14 cellular contexts compared by ENCODE assay signal in genomic region chr1:30316056-30316455, GRCh38.
DNase-seq lines count a peak whose midpoint lies in the region; ATAC-seq lines count a peak whose summit lies in the region.
"Had no signal": no experiment of that assay in that cellular context is flagged by ENCODE, and none has a peak within 500 bp of the region (broad histone marks: within the 10 kb centered on the region; RNA-seq: fewer than 3 reads in every experiment).

No MANE protein-coding gene starts in this region.

- H3K4me2 ChIP-seq in BLaER1, result peak overlapping the region; percentile 55

- H3K27ac Mint-ChIP-seq in T-cell, result no peak overlapping the region
- H3K27ac Mint-ChIP-seq: B cell; CD4-positive, alpha-beta memory T cell; H9 had no signal

- H3K27me3 Mint-ChIP-seq in T-cell, result peaks cover 36 to 52% of the 10 kb centered on the region in 2 donors

- CTCF ChIA-PET in T-cell (lab: Charles Lee), result no interaction called here

- peaks cover 95% of the 10 kb centered on the region for H3K4me1 ChIP-seq in BLaER1

- H3K9me3 ChIP-seq in BLaER1, result no peaks in the 10 kb centered on the region

- POLR2A ChIA-PET in T-cell (lab: Charles Lee), result no interaction called here

- H3K4me3 Mint-ChIP-seq in T-cell, result no peak overlapping the region
- H3K4me3 Mint-ChIP-seq: B cell; CD4-positive, alpha-beta memory T cell; H9 had no signal

- no peaks in the 10 kb centered on the region for H3K27me3 ChIP-seq in BLaER1

- no peak overlapping the region for H3K4me3 ChIP-seq in BLaER1

- ATAC-seq in sciatic nerve, result no peak
- no peak for ATAC-seq in GM21528 (IDR thresholded peaks at IDR 0.05; ENCODE audit: low FRiP score, unreplicated experiment)
- no peak for ATAC-seq in T-cell (replicated peaks in 1 of 4)

- no peaks in the 10 kb centered on the region for H4K20me1 ChIP-seq in BLaER1

- no peak overlapping the region for H3K27ac ChIP-seq in BLaER1
- H3K27ac ChIP-seq: C4-2B had no signal

- no peaks in the 10 kb centered on the region for H3K9me3 Mint-ChIP-seq in T-cell

- peak; percentile 27 for DNase-seq in SHP77 treated with DMSO at 0.1 percent for 48 hours (lab: John Stamatoyannopoulos, UW)
- no peak for DNase-seq in SHP77 (lab: John Stamatoyannopoulos, UW)
- peak; percentile 10 for DNase-seq in ecto neural progenitor cell (ENCODE audit: low spot score)
- DNase-seq in sciatic nerve (ENCODE audit: low spot score), result peak; percentile 28
- no peak for DNase-seq in HT-29 (ENCODE audit: low spot score)
- DNase-seq in T-cell, result no peak
- DNase-seq: CD4-positive, alpha-beta memory T cell; GDM1; GOT3 had no signal

- H3K9ac ChIP-seq in BLaER1, result no peak overlapping the region

- no peaks in the 10 kb centered on the region for H3K36me3 Mint-ChIP-seq in T-cell
- H3K36me3 Mint-ChIP-seq: CD4-positive, alpha-beta memory T cell had no signal

- H3K36me3 ChIP-seq in BLaER1, result no peaks in the 10 kb centered on the region

- H3K4me1 Mint-ChIP-seq in T-cell, result no peaks in the 10 kb centered on the region
- H3K4me1 Mint-ChIP-seq: B cell; CD4-positive, alpha-beta memory T cell had no signal

- intact Hi-C loops in sciatic nerve (cut with DNase I), result no loop called here

Comparison
In these comparisons a context has a peak if more than half of its experiments do, and no peak if none do; other contexts are left out.
1. DNase-seq: peak in SHP77 treated with DMSO at 0.1 percent for 48 hours (single experiment), ecto neural progenitor cell (single experiment) and sciatic nerve (single experiment); none in SHP77 (0 of 2), HT-29 (single experiment) and T-cell (0 of 34).